In genomic region chr19:55141696-55142095, GRCh38 we compare ENCODE assay signal across 20 cellular contexts. TPM values are rescaled to one million over a fixed set of nuclear protein-coding genes. Genes with fewer than 3 reads are reported as not detected.
DNase-seq lines count a peak whose midpoint lies in the region; ATAC-seq, FAIRE-seq and TF ChIP-seq lines count a peak whose summit lies in the region.
"Had no signal": no experiment of that assay in that cellular context is flagged by ENCODE, and none has a peak within 500 bp of the region (broad histone marks: within the 10 kb centered on the region; RNA-seq: fewer than 3 reads in every experiment).

No MANE protein-coding gene starts in this region.

- no peak overlapping the region for H3K27ac ChIP-seq in HUES6 (ENCODE audit: low read depth, low read length)
- H3K27ac ChIP-seq in astrocyte (ENCODE audit: low read depth, low read length) = no peak overlapping the region
- H3K27ac ChIP-seq in neural progenitor cell = no peak overlapping the region
- H3K27ac ChIP-seq: epithelial cell of prostate, gastroesophageal sphincter, Peyer's patch, thyroid gland had no signal

- H3K4me3 Mint-ChIP-seq in astrocyte (ENCODE audit: unreplicated experiment) (no peak overlapping the region), neural progenitor cell (no peak overlapping the region)
- H3K4me3 Mint-ChIP-seq: activated CD4-positive, alpha-beta memory T cell treated with anti-CD3 and anti-CD28 coated beads for 36 hours; CD8-positive, alpha-beta memory T cell had no signal

- H3K9me3 Mint-ChIP-seq in astrocyte (ENCODE audit: unreplicated experiment) = no peaks in the 10 kb centered on the region
- H3K9me3 Mint-ChIP-seq in neural progenitor cell = no peaks in the 10 kb centered on the region
- H3K9me3 Mint-ChIP-seq: activated CD4-positive, alpha-beta memory T cell treated with anti-CD3 and anti-CD28 coated beads for 36 hours; CD8-positive, alpha-beta memory T cell; nephron progenitor cell had no signal

- peaks cover 29% of the 10 kb centered on the region for H3K27me3 Mint-ChIP-seq in astrocyte (ENCODE audit: low read depth, unreplicated experiment)
- peaks cover 20% of the 10 kb centered on the region for H3K27me3 Mint-ChIP-seq in neural progenitor cell (ENCODE audit: insufficient read depth, low read depth)

- no peak for ATAC-seq in GM21786 (IDR thresholded peaks at IDR 0.05; ENCODE audit: unreplicated experiment)
- no peak for ATAC-seq in HG02759 (IDR thresholded peaks at IDR 0.05; ENCODE audit: unreplicated experiment)

- H3K4me1 Mint-ChIP-seq in astrocyte (ENCODE audit: low read depth, unreplicated experiment) (no peaks in the 10 kb centered on the region), neural progenitor cell (peaks cover 9% of the 10 kb centered on the region)

- H3F3A ChIP-seq in neural progenitor cell (ENCODE audit: low read depth) = peaks cover 10% of the 10 kb centered on the region

- H3K27ac Mint-ChIP-seq in astrocyte (ENCODE audit: unreplicated experiment) (no peak overlapping the region), neural progenitor cell (no peak overlapping the region)
- H3K27ac Mint-ChIP-seq: activated CD4-positive, alpha-beta memory T cell treated with anti-CD3 and anti-CD28 coated beads for 36 hours; CD8-positive, alpha-beta memory T cell; nephron progenitor cell had no signal

- H3K36me3 ChIP-seq in ES-I3 (ENCODE audit: insufficient read depth, low read length) (no peaks in the 10 kb centered on the region), HUES6 (ENCODE audit: control insufficient read depth, insufficient read depth, low read length) (peaks cover 15% of the 10 kb centered on the region), astrocyte (ENCODE audit: insufficient read depth, low read length) (no peaks in the 10 kb centered on the region), neural progenitor cell (no peaks in the 10 kb centered on the region)
- H3K36me3 ChIP-seq: gastroesophageal sphincter, Peyer's patch, thyroid gland had no signal

- H3K9me3 ChIP-seq in ES-I3 (ENCODE audit: control insufficient read depth, insufficient read depth, low read length) (no peaks in the 10 kb centered on the region), HUES6 (ENCODE audit: control insufficient read depth, insufficient read depth, low read depth, low read length) (no peaks in the 10 kb centered on the region), astrocyte (ENCODE audit: insufficient read depth, low read depth, low read length) (no peaks in the 10 kb centered on the region), neural progenitor cell (ENCODE audit: low read depth) (no peaks in the 10 kb centered on the region)
- H3K9me3 ChIP-seq: gastroesophageal sphincter, Peyer's patch, thyroid gland had no signal

- H3K9ac ChIP-seq in ES-I3 (ENCODE audit: low read depth, low read length) = peak overlapping the region; percentile 7; the same call in 1 of the 2 replicates
- H3K9ac ChIP-seq in HUES6 (ENCODE audit: low read length) = no peak overlapping the region
- no peak overlapping the region for H3K9ac ChIP-seq in astrocyte (ENCODE audit: low read length)
- H3K9ac ChIP-seq in neural progenitor cell = no peak overlapping the region

- TF ChIP-seq CTCF in astrocyte (IDR thresholded peaks at IDR 0.05; ENCODE audit: insufficient read depth, low read depth, low read length) = no peak
- TF ChIP-seq CTCF in neural progenitor cell (IDR thresholded peaks at IDR 0.05) = no peak

- peak overlapping the region; percentile 38; the same call in 1 of the 2 replicates for H3K4me3 ChIP-seq in HUES6 (ENCODE audit: low read depth, low read length)
- no peak overlapping the region for H3K4me3 ChIP-seq in astrocyte (ENCODE audit: insufficient read depth, low read depth, low read length)
- H3K4me3 ChIP-seq in neural progenitor cell = no peak overlapping the region
- H3K4me3 ChIP-seq: gastroesophageal sphincter, Peyer's patch, thyroid gland had no signal

- no peak for DNase-seq in astrocyte (ENCODE audit: low read depth)
- DNase-seq in neural progenitor cell (ENCODE audit: low spot score) = peak; percentile 54
- no peak for DNase-seq in NCI-H1694 (lab: John Stamatoyannopoulos, UW)
- DNase-seq: NCI-H1417 treated with DMSO at 0.1 percent for 48 hours had no signal

- peak overlapping the region; percentile 69 for H3K4me2 ChIP-seq in astrocyte (ENCODE audit: low read length)
- H3K4me2 ChIP-seq in neural progenitor cell = peak overlapping the region; percentile 7

- no peaks in the 10 kb centered on the region for H4K20me1 ChIP-seq in astrocyte (ENCODE audit: insufficient read depth, low read length)
- no peaks in the 10 kb centered on the region for H4K20me1 ChIP-seq in neural progenitor cell (ENCODE audit: low read depth)

- H3K27me3 ChIP-seq in HUES6 (ENCODE audit: control insufficient read depth, insufficient read depth, low read length) (no peaks in the 10 kb centered on the region), astrocyte (ENCODE audit: insufficient read depth, low read length) (peaks cover 14% of the 10 kb centered on the region), neural progenitor cell (no peaks in the 10 kb centered on the region)

- 0 out of 2 replicates have a peak, but pooled peaks cover 4% of the 10 kb centered on the region for H3K4me1 ChIP-seq in ES-I3 (ENCODE audit: insufficient read depth, low read length)
- H3K4me1 ChIP-seq in HUES6 (ENCODE audit: control insufficient read depth, insufficient read depth, low read length) = peaks cover 4% of the 10 kb centered on the region
- peaks cover under 1% of the 10 kb centered on the region for H3K4me1 ChIP-seq in astrocyte (ENCODE audit: insufficient read depth, low read length)
- H3K4me1 ChIP-seq in neural progenitor cell = no peaks in the 10 kb centered on the region

- H3K79me2 ChIP-seq in astrocyte (ENCODE audit: insufficient read depth, low read length) = no peaks in the 10 kb centered on the region
- H3K79me2 ChIP-seq in neural progenitor cell (ENCODE audit: low read depth) = no peaks in the 10 kb centered on the region

- H3K36me3 Mint-ChIP-seq in astrocyte (ENCODE audit: low read depth, unreplicated experiment) (no peaks in the 10 kb centered on the region), neural progenitor cell (no peaks in the 10 kb centered on the region)
- H3K36me3 Mint-ChIP-seq: activated CD4-positive, alpha-beta memory T cell treated with anti-CD3 and anti-CD28 coated beads for 36 hours; CD8-positive, alpha-beta memory T cell had no signal

- no peak for FAIRE-seq in astrocyte (lab: Jason Lieb, UNC)
- FAIRE-seq: small intestine had no signal

- H2AFZ ChIP-seq in astrocyte (ENCODE audit: low read depth, low read length) = peak overlapping the region; percentile 56
- no peak overlapping the region for H2AFZ ChIP-seq in neural progenitor cell (replicated peaks)

RNA-seq across cellular contexts. Expression of gene TNNT1, which starts 7.3 kb away (rescaled TPM):
- 7.1 and 8.3 TPM in 2 replicates for total RNA-seq in astrocyte
- total RNA-seq in neural progenitor cell (ENCODE audit: low replicate concordance) = 74.1 and 121 TPM in 2 replicates
- total RNA-seq: activated CD4-positive, alpha-beta memory T cell treated with anti-CD3 and anti-CD28 coated beads for 36 hours; CD8-positive, alpha-beta memory T cell; Peyer's patch; thyroid gland had no signal

RNA-seq across cellular contexts. Expression of gene TNNI3, which starts 15.8 kb away (rescaled TPM):
- not detected in 2 replicates for total RNA-seq in astrocyte
- 22.2 and 41.0 TPM in 2 replicates for total RNA-seq in neural progenitor cell (ENCODE audit: low replicate concordance)
- total RNA-seq: activated CD4-positive, alpha-beta memory T cell treated with anti-CD3 and anti-CD28 coated beads for 36 hours; CD8-positive, alpha-beta memory T cell; dermis microvascular lymphatic vessel endothelial cell; gastroesophageal sphincter; H4; mononuclear cell; Peyer's patch; T-helper 2 cell treated with Interferon-gamma antibody and Interleukin-4, amounts not matched to agents 100 ng/mL and 5 ng/mL, for 36 hours; thyroid gland had no signal

RNA-seq across cellular contexts. Expression of gene PPP1R12C, which starts 24.3 kb away (rescaled TPM):
- total RNA-seq in astrocyte = 79.7 and 86.2 TPM in 2 replicates
- 21.8 and 62.7 TPM in 2 replicates for total RNA-seq in neural progenitor cell (ENCODE audit: low replicate concordance)

RNA-seq across cellular contexts. Expression of gene DNAAF3, which starts 24.7 kb away (rescaled TPM):
- total RNA-seq in astrocyte (1.3 and 1.8 TPM in 2 replicates), neural progenitor cell (ENCODE audit: low replicate concordance) (9.1 and 12.0 TPM in 2 replicates)
- total RNA-seq: activated CD4-positive, alpha-beta memory T cell treated with anti-CD3 and anti-CD28 coated beads for 36 hours had no signal

RNA-seq across cellular contexts. Expression of gene SYT5, which starts 38.4 kb away (rescaled TPM):
- 1.1 and 1.9 TPM in 2 replicates for total RNA-seq in astrocyte
- 0.22 TPM in 1 of 2 replicates, not detected in the other for total RNA-seq in neural progenitor cell (ENCODE audit: low replicate concordance)
- total RNA-seq: CD8-positive, alpha-beta memory T cell; H4; T-helper 2 cell treated with Interferon-gamma antibody and Interleukin-4, amounts not matched to agents 100 ng/mL and 5 ng/mL, for 36 hours; thyroid gland had no signal

Comparison
In these comparisons a context has a peak if more than half of its experiments do, and no peak if none do; other contexts are left out.
1. RNA of gene TNNI3, which starts 15.8 kb away (total RNA-seq): 22.2 to 41.0 TPM in neural progenitor cell; not detected in astrocyte; every median in the first group is over 10 times any median in the second.